Comparison of ENCODE assay signal across 1 cellular context in the genomic region with DNA sequence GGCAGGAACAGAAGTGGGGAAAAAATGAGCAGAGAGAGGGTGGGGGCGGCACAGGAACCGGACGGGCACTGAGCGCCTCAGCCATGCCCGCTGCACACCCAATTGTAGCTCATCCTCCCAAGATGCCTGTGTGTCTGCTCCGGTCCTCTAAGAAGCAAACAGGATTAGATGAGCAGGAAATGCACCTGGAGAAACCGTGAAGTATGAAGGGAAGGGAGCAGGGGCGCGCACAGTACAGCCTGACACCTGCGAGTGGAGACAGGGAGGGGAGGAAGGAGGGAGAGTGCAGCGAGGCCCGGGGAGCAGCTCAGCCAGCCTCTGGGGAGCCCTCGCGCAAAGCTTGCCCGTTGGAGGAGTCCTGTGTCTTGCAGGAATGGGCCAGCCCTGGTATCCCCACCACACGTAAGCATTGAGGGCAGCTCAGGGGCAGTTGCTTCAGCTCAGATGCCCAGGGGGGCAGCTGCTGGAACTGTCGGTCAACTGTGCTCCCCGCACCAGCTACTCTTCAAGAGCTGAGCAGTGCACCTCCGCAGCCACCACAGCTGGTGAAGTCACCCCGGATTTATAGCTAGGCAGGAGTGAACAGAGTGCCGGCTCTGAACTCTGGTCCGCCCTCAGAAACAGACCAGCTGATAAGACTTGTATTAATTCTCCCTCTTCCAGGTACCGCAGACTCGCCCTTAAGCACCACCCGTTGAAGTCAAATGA.
TF ChIP-seq lines count a peak whose summit lies in the region.

No MANE protein-coding gene starts in this region.

TF ChIP-seq in IMR-90, 13 proteins besides CTCF, POLR2A, EP300 and RAD21:
- TF ChIP-seq RFX5 (IDR thresholded peaks at IDR 0.05; ENCODE audit: low read depth, low read length), result no peak
